14 cellular contexts compared by ENCODE assay signal in the genomic region with DNA sequence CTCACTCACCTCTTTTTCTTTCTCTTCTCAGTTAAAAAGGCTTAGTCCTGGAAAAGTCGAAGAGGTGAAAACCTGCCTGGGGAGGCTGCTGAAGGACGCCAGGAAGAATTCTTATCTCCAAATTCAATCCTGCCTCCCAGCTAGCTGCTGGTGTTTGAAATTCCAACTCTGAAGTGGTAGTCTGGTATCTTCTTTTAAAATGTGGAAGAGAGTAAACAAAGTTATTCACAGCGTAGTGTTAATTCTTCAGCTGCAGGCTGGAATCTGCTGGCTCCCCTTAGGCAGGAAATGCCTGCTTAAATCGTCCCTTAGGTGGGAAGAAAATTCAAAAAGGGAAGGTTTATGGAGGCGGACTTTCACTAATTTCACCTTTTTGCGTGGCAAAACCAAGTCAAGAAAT.
DNase-seq lines count a peak whose midpoint lies in the region; ATAC-seq, FAIRE-seq and TF ChIP-seq lines count a peak whose summit lies in the region.
"Had no signal": no experiment of that assay in that cellular context is flagged by ENCODE, and none has a peak within 500 bp of the region (broad histone marks: within the 10 kb centered on the region; RNA-seq: fewer than 3 reads in every experiment).

No MANE protein-coding gene starts in this region.

- no peaks in the 10 kb centered on the region for H3K27me3 Mint-ChIP-seq in mesothelial cell of epicardium (ENCODE audit: low read depth)

- FAIRE-seq in small intestine (lab: Jason Lieb, UNC), result no peak
- FAIRE-seq: K562 had no signal

- no peaks in the 10 kb centered on the region for H3K9me3 Mint-ChIP-seq in mesothelial cell of epicardium

- H3K27ac ChIP-seq in ectodermal cell (ENCODE audit: insufficient read depth, low read depth, low read length, poor library complexity, severe bottlenecking) (peak overlapping the region; percentile 69), thyroid gland (peak overlapping the region; percentile 65 to 82 (median 79)), small intestine (ENCODE audit: low read depth in 1 of 2, low read length in 1 of 2) (no peak overlapping the region)
- H3K27ac ChIP-seq: gastrocnemius medialis had no signal

- TF ChIP-seq CTCF in mesothelial cell of epicardium (IDR thresholded peaks at IDR 0.05; ENCODE audit: unreplicated experiment) (no peak), thyroid gland (IDR thresholded peaks at IDR 0.05) (no peak)

- no peak overlapping the region for H3K4me3 ChIP-seq in ectodermal cell (ENCODE audit: insufficient read depth, low read depth, low read length)
- H3K4me3 ChIP-seq in thyroid gland (replicated peaks in 1 of 3), result peak overlapping the region in 1 of 3 donors; percentile 3
- H3K4me3 ChIP-seq in small intestine (ENCODE audit: low read depth in 1 of 2, low read length in 2 of 2), result no peak overlapping the region
- H3K4me3 ChIP-seq: K562 had no signal

- peak overlapping the region; percentile 81 for H3K27ac Mint-ChIP-seq in mesothelial cell of epicardium

- H3K36me3 ChIP-seq in ectodermal cell (ENCODE audit: control insufficient read depth, insufficient read depth, low read length) (no peaks in the 10 kb centered on the region), thyroid gland (no peaks in the 10 kb centered on the region), small intestine (ENCODE audit: control insufficient read depth in 2 of 2, insufficient read depth in 2 of 2, low read length in 2 of 2) (no peaks in the 10 kb centered on the region)
- H3K36me3 ChIP-seq: gastrocnemius medialis had no signal

- peak overlapping the region; percentile 61 for H3K4me3 Mint-ChIP-seq in mesothelial cell of epicardium

- peak; percentile 25 for DNase-seq in DMS153 (lab: John Stamatoyannopoulos, UW)
- no peak for DNase-seq in DMS153 treated with DMSO at 0.1 percent for 48 hours (lab: John Stamatoyannopoulos, UW; ENCODE audit: unreplicated experiment)
- no peak for DNase-seq in mesothelial cell of epicardium (ENCODE audit: low spot score in 2 of 2, unreplicated experiment in 2 of 2)
- no peak for DNase-seq in thyroid gland
- no peak for DNase-seq in midbrain (lab: John Stamatoyannopoulos, UW)
- DNase-seq in small intestine, result no peak
- DNase-seq: activated CD4-positive, alpha-beta T cell treated with anti-CD3 and anti-CD28 coated beads for 48 hours; activated effector memory CD4-positive, alpha-beta T cell treated with Interleukin-2 at 50 U/mL for 16 hours; DMS79 treated with DMSO at 0.1 percent for 48 hours; gastrocnemius medialis; stimulated activated CD4-positive, alpha-beta T cell treated with anti-CD3 and anti-CD28 coated beads, Interleukin-2, amount 100 ng/mL, for 24 hours had no signal

- peaks cover 42% of the 10 kb centered on the region for H3K4me1 Mint-ChIP-seq in mesothelial cell of epicardium

- WGBS in ectodermal cell, 2 experiments, result 14% methylated on average over 6 of the region's 6 CpGs
- WGBS in thyroid gland, 2 donors, result 16 to 19% methylated on average over 6 of the region's 6 CpGs
- WGBS in small intestine, 3 donors, result 14 to 26% (median 18%) methylated on average over 6 of the region's 6 CpGs

- no peaks in the 10 kb centered on the region for H3K27me3 ChIP-seq in ectodermal cell (ENCODE audit: control insufficient read depth, insufficient read depth, low read length, poor library complexity, severe bottlenecking)
- H3K27me3 ChIP-seq in thyroid gland, result no peaks in the 10 kb centered on the region
- H3K27me3 ChIP-seq in small intestine (ENCODE audit: control insufficient read depth in 2 of 2, insufficient read depth in 2 of 2, low read length in 2 of 2), result no peaks in the 10 kb centered on the region
- H3K27me3 ChIP-seq: gastrocnemius medialis had no signal

- H3K36me3 Mint-ChIP-seq in mesothelial cell of epicardium, result no peaks in the 10 kb centered on the region

- H3K4me1 ChIP-seq in ectodermal cell (ENCODE audit: control insufficient read depth, insufficient read depth, low read length), result peaks cover 28% of the 10 kb centered on the region
- H3K4me1 ChIP-seq in thyroid gland, result peaks cover 16 to 31% of the 10 kb centered on the region in 2 donors
- H3K4me1 ChIP-seq in small intestine (ENCODE audit: control insufficient read depth in 2 of 2, insufficient read depth in 1 of 2, low read depth in 1 of 2, low read length in 1 of 2), result no peaks in the 10 kb centered on the region
- H3K4me1 ChIP-seq: gastrocnemius medialis had no signal

- ATAC-seq in HG03175 (IDR thresholded peaks at IDR 0.05; ENCODE audit: unreplicated experiment), result no peak

- TF ChIP-seq POLR2A in thyroid gland (IDR thresholded peaks at IDR 0.05), result no peak

- intact Hi-C loops in thyroid gland (cut with DNase I), result no loop called here

- H3K9me3 ChIP-seq in ectodermal cell (ENCODE audit: control insufficient read depth, low read length), result no peaks in the 10 kb centered on the region
- no peaks in the 10 kb centered on the region for H3K9me3 ChIP-seq in thyroid gland
- no peaks in the 10 kb centered on the region for H3K9me3 ChIP-seq in small intestine (ENCODE audit: control insufficient read depth, low read depth)
- H3K9me3 ChIP-seq: gastrocnemius medialis had no signal

Comparison
In these comparisons a context has a peak if more than half of its experiments do, and no peak if none do; other contexts are left out.
1. H3K27ac ChIP-seq: peak in ectodermal cell (single experiment) and thyroid gland (3 of 3); none in small intestine (0 of 2).